ENCODE assay signal across 32 cellular contexts in the genomic region with DNA sequence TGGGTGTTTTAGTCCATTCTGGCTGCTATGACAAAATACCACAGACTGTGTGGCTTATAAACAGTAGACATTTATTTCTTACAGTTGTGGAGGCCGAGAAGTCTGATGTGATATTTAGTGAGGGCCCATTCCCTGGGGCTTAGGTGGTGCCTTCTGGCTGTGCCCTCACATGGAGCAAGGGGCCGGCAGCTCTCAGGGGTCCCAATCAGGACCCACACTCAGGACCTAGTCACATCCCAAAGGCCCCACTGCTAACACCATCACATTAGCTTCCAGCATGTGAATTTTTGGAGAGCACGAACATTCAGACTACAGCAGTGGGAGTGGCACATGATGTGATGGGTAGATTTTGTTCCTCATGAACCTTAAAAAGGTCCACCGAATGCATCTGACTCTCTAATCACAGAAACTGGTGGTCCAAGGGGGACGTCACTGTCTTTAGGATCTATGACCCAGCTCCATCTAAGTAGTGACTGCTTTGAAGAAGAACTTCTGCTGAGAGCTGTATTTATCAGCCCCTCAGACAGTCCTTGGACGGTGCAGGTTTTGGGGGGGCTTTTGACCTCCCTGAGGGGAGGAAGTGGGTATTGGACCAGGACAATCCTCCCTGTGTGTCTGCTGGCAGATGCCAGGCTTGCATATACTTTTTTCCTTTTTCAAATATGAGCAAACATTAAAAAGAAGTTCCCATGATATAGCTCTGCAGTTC.
"Had no signal": no experiment of that assay in that cellular context is flagged by ENCODE, and none has a peak within 500 bp of the region (broad histone marks: within the 10 kb centered on the region; RNA-seq: fewer than 3 reads in every experiment).

No MANE protein-coding gene starts in this region.

- H3K27ac Mint-ChIP-seq: activated CD4-positive, alpha-beta memory T cell treated with anti-CD3 and anti-CD28 coated beads for 36 hours; activated CD4-positive, alpha-beta T cell treated with anti-CD3 and anti-CD28 coated beads for 36 hours; activated CD4-positive, alpha-beta T cell treated with anti-CD3 and anti-CD28 coated beads, Interleukin-2, amount 10 ng/mL, durations not matched to agents 24 days and 14 days; activated CD8-positive, alpha-beta memory T cell treated with anti-CD3 and anti-CD28 coated beads, Interleukin-2, amount 10 ng/mL, durations not matched to agents 7 days and 5 days; activated CD8-positive, alpha-beta T cell treated with anti-CD3 and anti-CD28 coated beads, Interleukin-2, amount 10 ng/mL, durations not matched to agents 7 days and 5 days; activated naive CD4-positive, alpha-beta T cell treated with anti-CD3 and anti-CD28 coated beads for 36 hours; activated naive CD8-positive, alpha-beta T cell; activated T-helper 1 cell treated with anti-CD3 and anti-CD28 coated beads, Interleukin-12 subunit alpha, Interleukin-12 subunit beta, Interleukin-2, Interleukin-4 antibody, amounts not matched to agents 30 ng/mL and 10 ng/mL and 1 ng/mL, durations not matched to agents 14 hours and 24 hours and 36 hours; activated T-helper 2 cell treated with anti-CD3 and anti-CD28 coated beads, Interferon-gamma antibody, Interleukin-2, Interleukin-4, amounts not matched to agents 10 μg/mL and 5 μg/mL and 100 μg/mL, durations not matched to agents 14 hours and 24 hours and 36 hours; dendritic cell treated with granulocyte-macrophage colony-stimulating factor and Interleukin-4, amounts not matched to agents 40 ng/mL and 50 ng/mL, for 4 days had no signal

- H3K9me3 Mint-ChIP-seq: activated CD4-positive, alpha-beta memory T cell treated with anti-CD3 and anti-CD28 coated beads for 36 hours; activated naive CD4-positive, alpha-beta T cell treated with anti-CD3 and anti-CD28 coated beads for 36 hours; activated T-helper 1 cell treated with anti-CD3 and anti-CD28 coated beads, Interleukin-12 subunit alpha, Interleukin-12 subunit beta, Interleukin-2, Interleukin-4 antibody, amounts not matched to agents 30 ng/mL and 10 ng/mL and 1 ng/mL, durations not matched to agents 14 hours and 24 hours and 36 hours; activated T-helper 2 cell treated with anti-CD3 and anti-CD28 coated beads, Interferon-gamma antibody, Interleukin-2, Interleukin-4, amounts not matched to agents 10 μg/mL and 5 μg/mL and 100 μg/mL, durations not matched to agents 14 hours and 24 hours and 36 hours; central memory CD8-positive, alpha-beta T cell; dendritic cell treated with granulocyte-macrophage colony-stimulating factor and Interleukin-4, amounts not matched to agents 40 ng/mL and 50 ng/mL, for 4 days had no signal

- H3K4me3 ChIP-seq: coronary artery, dorsolateral prefrontal cortex, esophagus squamous epithelium, gastroesophageal sphincter, heart right ventricle had no signal

- H3K4me1 ChIP-seq: gastroesophageal sphincter had no signal

- FAIRE-seq: astrocyte, bronchial epithelial cell had no signal

- H3K36me3 ChIP-seq: brain microvascular endothelial cell, esophagus squamous epithelium, gastroesophageal sphincter, heart right ventricle had no signal

- H3K27me3 Mint-ChIP-seq: activated CD4-positive, alpha-beta T cell treated with anti-CD3 and anti-CD28 coated beads for 36 hours; activated naive CD8-positive, alpha-beta T cell had no signal

- DNase-seq: activated CD4-positive, alpha-beta memory T cell treated with anti-CD3 and anti-CD28 coated beads for 36 hours; activated CD4-positive, alpha-beta T cell treated with anti-CD3 and anti-CD28 coated beads for 36 hours; activated CD4-positive, alpha-beta T cell treated with anti-CD3 and anti-CD28 coated beads, Interleukin-2, amount 10 ng/mL, durations not matched to agents 24 days and 14 days; activated CD4-positive, CD25-positive, alpha-beta regulatory T cell; activated CD4-positive, CD25-positive, alpha-beta regulatory T cell treated with anti-CD3 and anti-CD28 coated beads, Interleukin-2, amount 50 U/mL, for 72 hours; activated CD8-positive, alpha-beta memory T cell treated with anti-CD3 and anti-CD28 coated beads, Interleukin-2, amount 10 ng/mL, durations not matched to agents 7 days and 5 days; activated CD8-positive, alpha-beta memory T cell treated with anti-CD3 and anti-CD28 coated beads, Interleukin-2, amount 50 U/mL, for 4 hours; activated CD8-positive, alpha-beta T cell treated with anti-CD3 and anti-CD28 coated beads, Interleukin-2, amount 10 ng/mL, durations not matched to agents 7 days and 5 days; activated effector memory CD4-positive, alpha-beta T cell treated with anti-CD3 and anti-CD28 coated beads, Interleukin-2, amount 50 U/mL, for 16 hours; activated naive CD4-positive, alpha-beta T cell treated with anti-CD3 and anti-CD28 coated beads for 36 hours; activated T-cell treated with anti-CD3 and anti-CD28 coated beads, Interleukin-2, amount 50 U/mL, for 1 hour; activated T-cell treated with anti-CD3 and anti-CD28 coated beads, Interleukin-2, amount 50 U/mL, for 48 hours; amniotic stem cell; anterior cingulate cortex; brain microvascular endothelial cell; dorsolateral prefrontal cortex; effector memory CD4-positive, alpha-beta T cell; erythroblast; esophagus squamous epithelium; foreskin melanocyte; heart right ventricle; T-helper 1 cell; T-helper 2 cell had no signal

- H3K27me3 ChIP-seq: brain microvascular endothelial cell, esophagus squamous epithelium, heart right ventricle had no signal

- H3K36me3 Mint-ChIP-seq: activated CD4-positive, alpha-beta memory T cell treated with anti-CD3 and anti-CD28 coated beads for 36 hours; activated CD8-positive, alpha-beta memory T cell treated with anti-CD3 and anti-CD28 coated beads, Interleukin-2, amount 10 ng/mL, durations not matched to agents 7 days and 5 days had no signal

- H3K4me3 Mint-ChIP-seq: activated CD4-positive, alpha-beta memory T cell treated with anti-CD3 and anti-CD28 coated beads for 36 hours; activated CD4-positive, alpha-beta T cell treated with anti-CD3 and anti-CD28 coated beads for 36 hours; activated CD4-positive, alpha-beta T cell treated with anti-CD3 and anti-CD28 coated beads, Interleukin-2, amount 10 ng/mL, durations not matched to agents 24 days and 14 days; activated CD8-positive, alpha-beta memory T cell treated with anti-CD3 and anti-CD28 coated beads, Interleukin-2, amount 10 ng/mL, durations not matched to agents 7 days and 5 days; activated CD8-positive, alpha-beta T cell treated with anti-CD3 and anti-CD28 coated beads, Interleukin-2, amount 10 ng/mL, durations not matched to agents 7 days and 5 days; activated naive CD4-positive, alpha-beta T cell treated with anti-CD3 and anti-CD28 coated beads for 36 hours; activated naive CD8-positive, alpha-beta T cell; activated T-helper 1 cell treated with anti-CD3 and anti-CD28 coated beads, Interleukin-12 subunit alpha, Interleukin-12 subunit beta, Interleukin-2, Interleukin-4 antibody, amounts not matched to agents 30 ng/mL and 10 ng/mL and 1 ng/mL, durations not matched to agents 14 hours and 24 hours and 36 hours; central memory CD8-positive, alpha-beta T cell; dendritic cell treated with granulocyte-macrophage colony-stimulating factor and Interleukin-4, amounts not matched to agents 40 ng/mL and 50 ng/mL, for 4 days had no signal

- H3K27ac ChIP-seq: brain microvascular endothelial cell, coronary artery, dorsolateral prefrontal cortex, esophagus squamous epithelium, gastroesophageal sphincter, heart right ventricle had no signal

- H3K9me3 ChIP-seq: esophagus squamous epithelium, gastroesophageal sphincter, heart right ventricle had no signal

- ATAC-seq: activated CD4-positive, alpha-beta T cell treated with anti-CD3 and anti-CD28 coated beads for 36 hours; activated CD8-positive, alpha-beta memory T cell treated with anti-CD3 and anti-CD28 coated beads, Interleukin-2, amount 10 ng/mL, durations not matched to agents 7 days and 5 days; activated CD8-positive, alpha-beta T cell treated with anti-CD3 and anti-CD28 coated beads, Interleukin-2, amount 10 ng/mL, durations not matched to agents 7 days and 5 days; gastroesophageal sphincter; heart right ventricle had no signal
